8 cellular contexts compared by ENCODE assay signal in the genomic region with DNA sequence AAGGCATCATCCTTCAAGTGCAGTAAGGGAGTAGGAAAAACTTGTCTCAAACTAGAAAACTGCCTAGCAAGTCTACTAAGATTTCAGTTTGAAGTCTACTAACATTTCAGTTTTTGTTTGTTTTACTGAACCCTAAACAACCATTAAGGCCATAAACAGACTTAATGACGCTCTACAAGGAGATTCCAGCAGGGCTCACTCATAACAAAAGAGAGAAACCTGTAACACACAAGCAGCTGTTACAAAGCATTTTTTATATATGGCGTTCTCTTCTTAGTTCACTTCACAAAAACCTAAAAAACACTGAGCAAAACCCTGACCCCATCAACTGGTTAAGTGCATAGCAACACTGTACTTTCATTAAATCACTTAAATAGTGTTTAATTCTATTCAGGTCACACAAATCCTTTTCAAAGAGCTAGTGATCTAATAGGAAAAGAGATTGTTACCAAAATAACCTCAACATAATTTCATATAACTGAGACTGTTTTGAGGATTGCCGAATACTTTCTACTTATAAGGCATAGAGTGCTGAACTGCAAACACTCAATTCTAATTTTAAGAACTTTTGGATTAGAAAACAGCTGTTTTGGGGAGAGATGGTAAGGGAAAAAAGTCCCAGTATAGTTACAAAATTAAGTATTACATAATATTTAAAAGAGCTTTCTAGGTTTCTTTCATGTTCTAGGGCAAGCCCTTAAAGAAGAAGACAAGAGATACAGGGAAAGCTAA. TPM values are rescaled to one million over a fixed set of nuclear protein-coding genes. Genes with fewer than 3 reads are reported as not detected.
DNase-seq lines count a peak whose midpoint lies in the region; ATAC-seq and FAIRE-seq lines count a peak whose summit lies in the region.

No MANE protein-coding gene starts in this region.

- peak overlapping the region; percentile 99 for H3K27ac ChIP-seq in skeletal muscle tissue (ENCODE audit: low read depth, low read length)

- no peaks in the 10 kb centered on the region for H3K36me3 Mint-ChIP-seq in activated CD4-positive, alpha-beta memory T cell treated with anti-CD3 and anti-CD28 coated beads for 36 hours

- H3K27ac Mint-ChIP-seq in activated CD4-positive, alpha-beta memory T cell treated with anti-CD3 and anti-CD28 coated beads for 36 hours, result no peak overlapping the region

- H3K4me1 Mint-ChIP-seq in activated CD4-positive, alpha-beta memory T cell treated with anti-CD3 and anti-CD28 coated beads for 36 hours (ENCODE audit: low read depth), result peaks cover 32% of the 10 kb centered on the region

- H3K9ac ChIP-seq in skeletal muscle tissue (ENCODE audit: low read depth in 1 of 3, low read length in 3 of 3), result peak overlapping the region; percentile 77 to 89 (median 79)

- intact Hi-C loops in activated CD4-positive, alpha-beta memory T cell treated with anti-CD3 and anti-CD28 coated beads for 36 hours (cut with micrococcal nuclease), result loop anchor here (2.0 to 10.0 kb wide), 5 partner anchors 375 to 1008 kb away; partner anchors contain the start of genes ERO1B, IRF2BP2 and TOMM20

- H3K36me3 ChIP-seq in skeletal muscle tissue (ENCODE audit: control insufficient read depth in 3 of 3, insufficient read depth in 3 of 3, low read length in 3 of 3), result no peaks in the 10 kb centered on the region

- peak; percentile 14 for FAIRE-seq in GM19239 (lab: Jason Lieb, UNC)

- POLR2A ChIA-PET in activated CD4-positive, alpha-beta memory T cell treated with anti-CD3 and anti-CD28 coated beads for 36 hours (lab: Charles Lee), result interaction anchor here (3.8 kb wide), 1 partner anchor 9 kb away, joined by 29 read pairs; no protein-coding TSS in a partner anchor

- peaks cover 11 to 21% (median 13%) of the 10 kb centered on the region in 3 donors for H3K4me1 ChIP-seq in skeletal muscle tissue (ENCODE audit: control insufficient read depth in 3 of 3, insufficient read depth in 3 of 3, low read length in 3 of 3)

- ATAC-seq in GM18519 (IDR thresholded peaks at IDR 0.05; ENCODE audit: low FRiP score, unreplicated experiment), result no peak

- CTCF ChIA-PET in activated CD4-positive, alpha-beta memory T cell treated with anti-CD3 and anti-CD28 coated beads for 36 hours (lab: Charles Lee), result interaction anchor here (3.1 kb wide), 1 partner anchor 9 kb away, joined by 30 read pairs; no protein-coding TSS in a partner anchor

- peak overlapping the region; percentile 68 to 90 (median 69) for H3K4me3 ChIP-seq in skeletal muscle tissue (ENCODE audit: low read length in 3 of 3)

- no peaks in the 10 kb centered on the region for H3K9me3 Mint-ChIP-seq in activated CD4-positive, alpha-beta memory T cell treated with anti-CD3 and anti-CD28 coated beads for 36 hours

- peak; percentile 33 for DNase-seq in A172 (ENCODE audit: low spot score)
- no peak for DNase-seq in GM19239 (ENCODE audit: insufficient read length, low spot score)
- DNase-seq in activated CD4-positive, alpha-beta memory T cell treated with anti-CD3 and anti-CD28 coated beads for 36 hours, result no peak
- peak; percentile 19 for DNase-seq in hepatic stellate cell (ENCODE audit: low spot score)
- no peak for DNase-seq in amniotic stem cell (lab: John Stamatoyannopoulos, UW)
- DNase-seq in DMS153 (lab: John Stamatoyannopoulos, UW), result no peak

- H3K27me3 Mint-ChIP-seq in activated CD4-positive, alpha-beta memory T cell treated with anti-CD3 and anti-CD28 coated beads for 36 hours, result no peaks in the 10 kb centered on the region

- no peaks in the 10 kb centered on the region for H3K27me3 ChIP-seq in skeletal muscle tissue (ENCODE audit: control insufficient read depth in 3 of 3, insufficient read depth in 3 of 3, low read length in 3 of 3)

- H3K4me3 Mint-ChIP-seq in activated CD4-positive, alpha-beta memory T cell treated with anti-CD3 and anti-CD28 coated beads for 36 hours, result peak overlapping the region; percentile 89

- H3K9me3 ChIP-seq in skeletal muscle tissue (ENCODE audit: control insufficient read depth in 3 of 3, low read length in 3 of 3), result no peaks in the 10 kb centered on the region

RNA-seq across cellular contexts. Expression of gene B3GALNT2, which starts 1.5 kb away (rescaled TPM):
- total RNA-seq in A172 (2014; rRNA removed; shearing (Covaris generic)), result 32.0 and 56.6 TPM in 2 replicates
- total RNA-seq in activated CD4-positive, alpha-beta memory T cell treated with anti-CD3 and anti-CD28 coated beads for 36 hours, result 10 to 100 TPM; 13.1 to 13.8 TPM
- total RNA-seq in skeletal muscle tissue, result 48.5 TPM

Comparison
In these comparisons a context has a peak if more than half of its experiments do, and no peak if none do; other contexts are left out.
1. DNase-seq: peak in A172 (single experiment) and hepatic stellate cell (single experiment); none in GM19239 (single experiment), activated CD4-positive, alpha-beta memory T cell treated with anti-CD3 and anti-CD28 coated beads for 36 hours (single experiment), amniotic stem cell (single experiment) and DMS153 (single experiment).